In the genomic region with DNA sequence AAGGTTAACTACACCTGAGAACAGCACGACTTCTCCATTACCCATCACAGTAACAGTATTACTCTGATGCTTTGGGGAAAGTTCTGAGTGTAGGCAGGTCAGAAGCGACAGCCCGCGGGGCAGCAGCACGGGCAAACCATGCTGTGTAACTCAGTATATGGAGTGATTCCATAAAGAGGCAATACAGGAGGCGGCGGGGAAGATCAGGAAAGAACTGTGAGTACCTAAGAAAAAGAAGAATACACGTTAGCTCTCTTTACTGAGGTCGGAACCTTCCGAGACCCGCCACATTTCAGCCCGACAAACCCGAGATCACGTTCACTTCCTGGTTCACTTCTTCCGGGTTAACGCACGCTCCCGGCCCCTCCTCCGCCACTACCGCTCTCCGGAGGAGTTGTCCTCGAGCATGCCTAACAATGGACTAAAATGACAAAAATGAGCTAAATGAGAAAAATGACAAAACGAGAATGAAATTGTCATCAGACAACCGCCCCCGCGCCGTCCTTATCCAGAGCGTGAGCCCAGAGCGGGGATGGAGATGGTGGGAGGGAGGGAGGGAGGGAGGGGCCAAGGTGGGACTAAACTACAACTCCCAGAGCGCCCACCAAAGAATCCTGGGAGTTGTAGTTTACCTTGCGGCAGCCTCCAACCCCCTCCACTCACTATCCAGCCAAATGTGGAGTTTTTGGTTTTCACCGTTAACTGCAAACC, we compare ENCODE assay signal across 8 cellular contexts. TPM values are rescaled to one million over a fixed set of nuclear protein-coding genes. Genes with fewer than 3 reads are reported as not detected.
DNase-seq lines count a peak whose midpoint lies in the region; ATAC-seq and TF ChIP-seq lines count a peak whose summit lies in the region.

A gene with protein sequence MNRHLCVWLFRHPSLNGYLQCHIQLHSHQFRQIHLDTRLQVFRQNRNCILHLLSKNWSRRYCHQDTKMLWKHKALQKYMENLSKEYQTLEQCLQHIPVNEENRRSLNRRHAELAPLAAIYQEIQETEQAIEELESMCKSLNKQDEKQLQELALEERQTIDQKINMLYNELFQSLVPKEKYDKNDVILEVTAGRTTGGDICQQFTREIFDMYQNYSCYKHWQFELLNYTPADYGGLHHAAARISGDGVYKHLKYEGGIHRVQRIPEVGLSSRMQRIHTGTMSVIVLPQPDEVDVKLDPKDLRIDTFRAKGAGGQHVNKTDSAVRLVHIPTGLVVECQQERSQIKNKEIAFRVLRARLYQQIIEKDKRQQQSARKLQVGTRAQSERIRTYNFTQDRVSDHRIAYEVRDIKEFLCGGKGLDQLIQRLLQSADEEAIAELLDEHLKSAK (minus strand): TSS at position 316 of the 711 bp plus-strand sequence. CDS start 2,669 bp downstream, outside the sequence.

- intact Hi-C loops in Right ventricle myocardium superior (cut with DNase I), result no loop called here
- intact Hi-C loops in transverse colon (cut with DNase I; ENCODE audit: low total_unique reads), result loop anchor here (10.0 kb wide), 1 partner anchor 1859 kb away; no protein-coding TSS in a partner anchor

- H3K27ac ChIP-seq in SU-DHL-6 (ENCODE audit: low read depth, low read length) (peak within 1 kb of the TSS; percentile 84), transverse colon (peak within 1 kb of the TSS; percentile 76 to 87 (median 84))

- H3K36me3 ChIP-seq in SU-DHL-6 (ENCODE audit: low read length), result peaks cover 22% of the 10 kb centered on the region; the same call in 1 of the 2 replicates
- H3K36me3 ChIP-seq in transverse colon, result peaks cover 0 to 14% (median 0%) of the 10 kb centered on the region in 4 donors

- WGBS in transverse colon (ENCODE audit: low coverage in 1 of 2), 2 donors, result 0% methylated on average over 3 to 32 of the region's 32 CpGs

- peak within 1 kb of the TSS; percentile 99 for H3K27ac Mint-ChIP-seq in activated naive CD8-positive, alpha-beta T cell treated with anti-CD3 and anti-CD28 coated beads, Interleukin-2, amount 10 ng/mL, durations not matched to agents 7 days and 5 days

- H3K4me1 Mint-ChIP-seq in activated naive CD8-positive, alpha-beta T cell treated with anti-CD3 and anti-CD28 coated beads, Interleukin-2, amount 10 ng/mL, durations not matched to agents 7 days and 5 days, result peaks cover 11% of the 10 kb centered on the region

- H3K9me2 ChIP-seq in SU-DHL-6 (replicated peaks; ENCODE audit: insufficient read depth, low read length), result no peaks in the 10 kb centered on the region

- peak within 1 kb of the TSS; percentile 100 for H3K4me3 Mint-ChIP-seq in activated naive CD8-positive, alpha-beta T cell treated with anti-CD3 and anti-CD28 coated beads, Interleukin-2, amount 10 ng/mL, durations not matched to agents 7 days and 5 days

- peak within 1 kb of the TSS; percentile 95 for H2AFZ ChIP-seq in SU-DHL-6 (ENCODE audit: low read depth, low read length, severe bottlenecking)

- H3K4me3 ChIP-seq in GM12864 (ENCODE audit: low read depth, low read length) (peak within 1 kb of the TSS; percentile 67), SU-DHL-6 (ENCODE audit: insufficient read depth, low read length, poor library complexity, severe bottlenecking) (peak within 1 kb of the TSS; percentile 98), transverse colon (peak within 1 kb of the TSS; percentile 54 to 67 (median 58))

- no peaks in the 10 kb centered on the region for H4K20me1 ChIP-seq in SU-DHL-6 (ENCODE audit: low read depth, low read length)

- H3K27me3 ChIP-seq in SU-DHL-6 (ENCODE audit: low read length) (no peaks in the 10 kb centered on the region), transverse colon (no peaks in the 10 kb centered on the region)

- peak within 1 kb of the TSS; percentile 80 for H3K9ac ChIP-seq in SU-DHL-6 (ENCODE audit: low read length)

- no peaks in the 10 kb centered on the region for H3K27me3 Mint-ChIP-seq in activated naive CD8-positive, alpha-beta T cell treated with anti-CD3 and anti-CD28 coated beads, Interleukin-2, amount 10 ng/mL, durations not matched to agents 7 days and 5 days

- peaks cover 22% of the 10 kb centered on the region; the same call in 1 of the 2 replicates for H3K79me2 ChIP-seq in SU-DHL-6 (ENCODE audit: insufficient read depth, low read length)

- H3K9me3 Mint-ChIP-seq in activated naive CD8-positive, alpha-beta T cell treated with anti-CD3 and anti-CD28 coated beads, Interleukin-2, amount 10 ng/mL, durations not matched to agents 7 days and 5 days, result peaks cover 6% of the 10 kb centered on the region

- POLR2A ChIA-PET in activated naive CD8-positive, alpha-beta T cell treated with anti-CD3 and anti-CD28 coated beads, Interleukin-2, amount 10 ng/mL, durations not matched to agents 7 days and 5 days (lab: Charles Lee), result interaction anchor here (0.6 to 2.1 kb wide), 5 partner anchors 9 to 203 kb away, joined by 3 to 6 read pairs (median 3); a partner anchor contains a TSS

- H3K36me3 Mint-ChIP-seq in activated naive CD8-positive, alpha-beta T cell treated with anti-CD3 and anti-CD28 coated beads, Interleukin-2, amount 10 ng/mL, durations not matched to agents 7 days and 5 days, result peaks cover 21% of the 10 kb centered on the region

- H3K4me2 ChIP-seq in SU-DHL-6 (ENCODE audit: low read depth, low read length, poor library complexity, severe bottlenecking), result peak within 1 kb of the TSS; percentile 89

- no peaks in the 10 kb centered on the region for H3F3A ChIP-seq in SU-DHL-6 (ENCODE audit: insufficient read depth)

- no peak for TF ChIP-seq EP300 in transverse colon (IDR thresholded peaks at IDR 0.05; ENCODE audit: low read depth)

- H3K9me3 ChIP-seq in SU-DHL-6 (ENCODE audit: insufficient read depth, low read length) (peaks cover 15% of the 10 kb centered on the region), transverse colon (peaks cover 2 to 4% of the 10 kb centered on the region in 2 donors)

- TF ChIP-seq CTCF in GM12864 (IDR thresholded peaks at IDR 0.05; ENCODE audit: low read depth, low read length, missing control alignments), result no peak
- TF ChIP-seq CTCF in SU-DHL-6 (IDR thresholded peaks at IDR 0.05; ENCODE audit: insufficient read depth, low read length, poor library complexity, severe bottlenecking), result no peak
- TF ChIP-seq CTCF in transverse colon (IDR thresholded peaks at IDR 0.05), result no peak

- in situ Hi-C loops in transverse colon (cut with MboI; ENCODE audit: low pct_ligation_motif_present in 1 of 4, low pct_unique_long_range_greater_than_20kb in 1 of 4, low sequenced_read_pairs in 3 of 4), result no loop called here

- DNase-seq in GM12864 (ENCODE audit: low read depth) (peak; percentile 54), NCI-H1105 (lab: John Stamatoyannopoulos, UW) (peak; percentile 32), Right ventricle myocardium superior (peak; percentile 86), pons (ENCODE audit: low spot score) (peak; percentile 91), transverse colon (peak; percentile 81)
- DNase-seq in activated naive CD8-positive, alpha-beta T cell treated with anti-CD3 and anti-CD28 coated beads, Interleukin-2, amount 10 ng/mL, durations not matched to agents 7 days and 5 days, result peak; percentile 81

- ATAC-seq in HG02642 (IDR thresholded peaks at IDR 0.05; ENCODE audit: poor library complexity, unreplicated experiment) (peak; percentile 96), Right ventricle myocardium superior (ENCODE audit: poor library complexity) (peak; percentile 98)
- ATAC-seq in activated naive CD8-positive, alpha-beta T cell treated with anti-CD3 and anti-CD28 coated beads, Interleukin-2, amount 10 ng/mL, durations not matched to agents 7 days and 5 days (ENCODE audit: low read depth), result peak; percentile 90

- peak; percentile 49 for TF ChIP-seq POLR2A in transverse colon (IDR thresholded peaks at IDR 0.05)

- peaks cover 4 to 11% (median 6%) of the 10 kb centered on the region in 4 donors for H3K4me1 ChIP-seq in transverse colon

RNA-seq across cellular contexts. Expression of the gene that starts here (rescaled TPM):
- 10 to 100 TPM; 23.9 to 24.3 TPM for total RNA-seq in activated naive CD8-positive, alpha-beta T cell treated with anti-CD3 and anti-CD28 coated beads, Interleukin-2, amount 10 ng/mL, durations not matched to agents 7 days and 5 days
- total RNA-seq in Right ventricle myocardium superior, result 13.4 TPM
- total RNA-seq in transverse colon, result 10 to 100 TPM in 3 of 4 donors, 1 to 10 TPM in 1; 7.2 to 19.7 (median 12.7) TPM

Comparison
In these comparisons a context has a peak if more than half of its experiments do, and no peak if none do; other contexts are left out.
1. Peak in every context shown above with its lines: DNase-seq, ATAC-seq, H3K4me3 ChIP-seq and H3K27ac ChIP-seq.
2. DNase-seq: peak in every context shown above with its lines; median percentile 91 in pons; 86 in Right ventricle myocardium superior; 81 in activated naive CD8-positive, alpha-beta T cell treated with anti-CD3 and anti-CD28 coated beads, Interleukin-2, amount 10 ng/mL, durations not matched to agents 7 days and 5 days; 81 in transverse colon; 54 in GM12864; 32 in NCI-H1105.